Comparison of ENCODE assay signal across 8 cellular contexts in genomic region chrX:136250191-136251041, GRCh38. TPM values are rescaled to one million over a fixed set of nuclear protein-coding genes. Genes with fewer than 3 reads are reported as not detected.
DNase-seq lines count a peak whose midpoint lies in the region; ATAC-seq and TF ChIP-seq lines count a peak whose summit lies in the region.

No MANE protein-coding gene starts in this region.

- DNase-seq in GM12865 (ENCODE audit: low read depth) (peak; percentile 8), HCEC 1CT (peak; percentile 28), NCI-H526 treated with DMSO at 0.1 percent for 48 hours (lab: John Stamatoyannopoulos, UW) (peak; percentile 1), left ventricle myocardium inferior (no peak), gastrocnemius medialis (no peak), mucosa of gallbladder (ENCODE audit: low spot score) (no peak), dedifferentiated amniotic fluid mesenchymal stem cell (ENCODE audit: extremely low spot score) (no peak)
- peak; percentile 42 for DNase-seq in activated naive CD4-positive, alpha-beta T cell treated with anti-CD3 and anti-CD28 coated beads for 36 hours

- H3K27ac Mint-ChIP-seq in activated naive CD4-positive, alpha-beta T cell treated with anti-CD3 and anti-CD28 coated beads for 36 hours: peak overlapping the region; percentile 41

- CTCF ChIA-PET in activated naive CD4-positive, alpha-beta T cell treated with anti-CD3 and anti-CD28 coated beads for 36 hours (lab: Charles Lee): interaction anchor here (0.5 to 0.6 kb wide), 2 partner anchors 96 to 633 kb away, joined by 3 to 4 read pairs; no protein-coding TSS in a partner anchor

- peak overlapping the region; percentile 74 for H3K4me3 Mint-ChIP-seq in activated naive CD4-positive, alpha-beta T cell treated with anti-CD3 and anti-CD28 coated beads for 36 hours

- H3K4me1 ChIP-seq in left ventricle myocardium inferior (peaks cover 9% of the 10 kb centered on the region), gastrocnemius medialis (no peaks in the 10 kb centered on the region)

- H3K36me3 ChIP-seq in left ventricle myocardium inferior: peaks cover 5% of the 10 kb centered on the region
- no peaks in the 10 kb centered on the region for H3K36me3 ChIP-seq in gastrocnemius medialis

- H3K9me3 ChIP-seq in left ventricle myocardium inferior (replicated peaks) (no peaks in the 10 kb centered on the region), gastrocnemius medialis (no peaks in the 10 kb centered on the region)

- in situ Hi-C loops in gastrocnemius medialis (cut with MboI; ENCODE audit: low sequenced_read_pairs in 4 of 4): loop anchor here in 2 of 4 donors (25.0 kb wide), 3 partner anchors 88 to 238 kb away; no protein-coding TSS in a partner anchor

- no peaks in the 10 kb centered on the region for H3K36me3 Mint-ChIP-seq in activated naive CD4-positive, alpha-beta T cell treated with anti-CD3 and anti-CD28 coated beads for 36 hours (ENCODE audit: low read depth)

- peaks cover 12% of the 10 kb centered on the region for H3K4me1 Mint-ChIP-seq in activated naive CD4-positive, alpha-beta T cell treated with anti-CD3 and anti-CD28 coated beads for 36 hours (ENCODE audit: low read depth)

- TF ChIP-seq CTCF in GM12865 (IDR thresholded peaks at IDR 0.05; ENCODE audit: insufficient read depth, low read depth, low read length, missing control alignments) (no peak), left ventricle myocardium inferior (IDR thresholded peaks at IDR 0.05; ENCODE audit: borderline replicate concordance) (no peak), gastrocnemius medialis (IDR thresholded peaks at IDR 0.05 in 4 of 5, conservative IDR thresholded peaks at IDR 0.05 in 1 of 5) (no peak)

- H3K27ac ChIP-seq in left ventricle myocardium inferior (replicated peaks) (peak overlapping the region; percentile 84), gastrocnemius medialis (peak overlapping the region; percentile 67 to 80 (median 78))

- H3K27me3 ChIP-seq in left ventricle myocardium inferior (ENCODE audit: low read depth): no peaks in the 10 kb centered on the region
- no peaks in the 10 kb centered on the region for H3K27me3 ChIP-seq in gastrocnemius medialis

- H3K9me3 Mint-ChIP-seq in activated naive CD4-positive, alpha-beta T cell treated with anti-CD3 and anti-CD28 coated beads for 36 hours: no peaks in the 10 kb centered on the region

- peak; percentile 75 to 89 for ATAC-seq in gastrocnemius medialis

- no peaks in the 10 kb centered on the region for H3K27me3 Mint-ChIP-seq in activated naive CD4-positive, alpha-beta T cell treated with anti-CD3 and anti-CD28 coated beads for 36 hours (ENCODE audit: low read depth)

- intact Hi-C loops in activated naive CD4-positive, alpha-beta T cell treated with anti-CD3 and anti-CD28 coated beads for 36 hours (cut with micrococcal nuclease): loop anchor here (1.0 to 10.0 kb wide), 3 partner anchors 246 to 444 kb away; partner anchors contain the start of gene SLC9A6
- intact Hi-C loops in left ventricle myocardium inferior (cut with micrococcal nuclease): no loop called here
- intact Hi-C loops in gastrocnemius medialis (cut with DNase I; ENCODE audit: low total_unique reads): loop anchor here (2.0 to 5.0 kb wide), 3 partner anchors 38 to 246 kb away; partner anchors contain the start of gene HTATSF1

- no peak for TF ChIP-seq POLR2A in gastrocnemius medialis (IDR thresholded peaks at IDR 0.05)

- peak overlapping the region; percentile 78 for H3K4me3 ChIP-seq in GM12865 (ENCODE audit: low read depth, low read length)
- peak overlapping the region; percentile 85 for H3K4me3 ChIP-seq in left ventricle myocardium inferior
- peak overlapping the region; percentile 70 to 86 (median 71) for H3K4me3 ChIP-seq in gastrocnemius medialis

RNA-seq across cellular contexts. Expression of gene MAP7D3, which starts 0.8 kb away (rescaled TPM):
- 10 to 100 TPM; 10.4 to 12.5 TPM for total RNA-seq in activated naive CD4-positive, alpha-beta T cell treated with anti-CD3 and anti-CD28 coated beads for 36 hours
- total RNA-seq in left ventricle myocardium inferior: 13.8 TPM
- 10 to 100 TPM; 10.5 to 26.1 (median 13.9) TPM for total RNA-seq in gastrocnemius medialis
- total RNA-seq in mucosa of gallbladder: 6.3 TPM

RNA-seq across cellular contexts. Expression of gene ADGRG4, which starts 50.3 kb away (rescaled TPM):
- total RNA-seq in activated naive CD4-positive, alpha-beta T cell treated with anti-CD3 and anti-CD28 coated beads for 36 hours: not detected
- not detected for total RNA-seq in left ventricle myocardium inferior
- total RNA-seq in gastrocnemius medialis: under 1 TPM in 1 of 4 donors, not detected in 3; 0.04 TPM
- not detected for total RNA-seq in mucosa of gallbladder

Comparison
In these comparisons a context has a peak if more than half of its experiments do, and no peak if none do; other contexts are left out.
1. DNase-seq: peak in GM12865 (single experiment), HCEC 1CT (single experiment), NCI-H526 treated with DMSO at 0.1 percent for 48 hours (single experiment) and activated naive CD4-positive, alpha-beta T cell treated with anti-CD3 and anti-CD28 coated beads for 36 hours (single experiment); none in left ventricle myocardium inferior (single experiment), gastrocnemius medialis (0 of 2), mucosa of gallbladder (single experiment) and dedifferentiated amniotic fluid mesenchymal stem cell (single experiment).
2. Peak in every context shown above with its lines, with median percentiles within 50 percentile points of each other: H3K4me3 ChIP-seq.